ENCODE assay signal across 13 cellular contexts in the genomic region with DNA sequence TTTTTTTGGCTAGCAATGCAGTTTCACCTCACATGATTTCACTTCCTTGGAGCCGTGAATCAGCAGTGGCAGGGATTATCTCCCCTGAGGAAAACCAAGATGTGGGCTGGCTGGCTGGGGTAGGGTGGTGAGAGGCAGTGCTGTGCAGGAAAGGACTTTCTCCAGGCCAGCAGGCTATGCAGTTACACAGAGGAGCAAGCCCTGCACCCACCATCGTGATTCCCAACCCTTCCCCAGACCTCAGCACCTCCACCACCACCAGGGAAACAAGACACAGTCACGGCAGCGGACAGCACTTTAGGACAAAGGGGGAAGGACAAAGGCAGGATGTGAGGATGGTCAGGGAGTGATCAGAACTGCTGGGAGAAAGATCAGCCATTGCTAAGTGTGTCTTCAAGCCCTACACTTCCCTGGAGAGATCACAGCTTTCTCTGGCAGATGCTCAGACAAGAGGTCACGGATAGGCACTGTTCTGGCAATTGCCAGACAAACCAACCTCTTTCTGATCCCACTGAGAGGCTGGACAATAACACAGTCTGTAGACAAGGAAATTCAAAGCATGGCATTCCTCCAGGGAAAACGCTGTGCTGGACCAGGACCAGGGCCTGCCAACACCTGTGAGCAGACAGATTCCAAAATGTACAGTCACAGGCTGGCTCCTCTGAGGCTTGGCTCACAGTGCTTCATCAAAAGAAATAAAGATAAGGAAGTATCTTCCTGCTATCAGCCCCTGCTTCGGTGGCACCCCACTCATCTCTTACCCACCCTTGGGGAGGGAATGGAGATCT.
DNase-seq lines count a peak whose midpoint lies in the region; ATAC-seq and TF ChIP-seq lines count a peak whose summit lies in the region.
"Had no signal": no experiment of that assay in that cellular context is flagged by ENCODE, and none has a peak within 500 bp of the region (broad histone marks: within the 10 kb centered on the region; RNA-seq: fewer than 3 reads in every experiment).

No MANE protein-coding gene starts in this region.

- DNase-seq in Calu3 (peak; percentile 32), NCI-H226 (peak; percentile 91), dermis microvascular lymphatic vessel endothelial cell (ENCODE audit: low read depth in 2 of 2) (peak; percentile 22 to 76), mucosa of descending colon (no peak), hepatic stellate cell (ENCODE audit: low spot score) (no peak), left colon (no peak)
- DNase-seq: activated CD4-positive, alpha-beta T cell treated with anti-CD3 and anti-CD28 coated beads, Interleukin-2, amount 10 ng/mL, durations not matched to agents 24 days and 14 days; activated naive CD8-positive, alpha-beta T cell treated with anti-CD3 and anti-CD28 coated beads for 36 hours; CD4-positive, CD25-positive, alpha-beta regulatory T cell; psoas muscle had no signal

- no peak overlapping the region for H3K4me3 Mint-ChIP-seq in Calu3 (ENCODE audit: low read depth, unreplicated experiment)
- H3K4me3 Mint-ChIP-seq: activated CD4-positive, alpha-beta T cell treated with anti-CD3 and anti-CD28 coated beads, Interleukin-2, amount 10 ng/mL, durations not matched to agents 24 days and 14 days; activated naive CD8-positive, alpha-beta T cell treated with anti-CD3 and anti-CD28 coated beads for 36 hours; CD4-positive, CD25-positive, alpha-beta regulatory T cell had no signal

- TF ChIP-seq CTCF in Calu3 (IDR thresholded peaks at IDR 0.05; ENCODE audit: unreplicated experiment) (no peak), mucosa of descending colon (IDR thresholded peaks at IDR 0.05) (no peak)

- no peaks in the 10 kb centered on the region for H3K27me3 Mint-ChIP-seq in Calu3 (ENCODE audit: unreplicated experiment)
- H3K27me3 Mint-ChIP-seq: activated CD4-positive, alpha-beta T cell treated with anti-CD3 and anti-CD28 coated beads, Interleukin-2, amount 10 ng/mL, durations not matched to agents 24 days and 14 days; activated naive CD8-positive, alpha-beta T cell treated with anti-CD3 and anti-CD28 coated beads for 36 hours; CD4-positive, CD25-positive, alpha-beta regulatory T cell had no signal

- peaks cover 26% of the 10 kb centered on the region for H3K4me1 Mint-ChIP-seq in Calu3 (ENCODE audit: low read depth, unreplicated experiment)
- H3K4me1 Mint-ChIP-seq: activated CD4-positive, alpha-beta T cell treated with anti-CD3 and anti-CD28 coated beads, Interleukin-2, amount 10 ng/mL, durations not matched to agents 24 days and 14 days; activated naive CD8-positive, alpha-beta T cell treated with anti-CD3 and anti-CD28 coated beads for 36 hours; CD4-positive, CD25-positive, alpha-beta regulatory T cell had no signal

- no peak overlapping the region for H3K27ac Mint-ChIP-seq in Calu3 (ENCODE audit: unreplicated experiment)
- H3K27ac Mint-ChIP-seq: activated CD4-positive, alpha-beta T cell treated with anti-CD3 and anti-CD28 coated beads, Interleukin-2, amount 10 ng/mL, durations not matched to agents 24 days and 14 days; activated naive CD8-positive, alpha-beta T cell treated with anti-CD3 and anti-CD28 coated beads for 36 hours had no signal

- no peaks in the 10 kb centered on the region for H3K9me3 ChIP-seq in mucosa of descending colon
- H3K9me3 ChIP-seq: psoas muscle, vagina had no signal

- no peaks in the 10 kb centered on the region for H3K36me3 ChIP-seq in mucosa of descending colon (ENCODE audit: low read depth)
- H3K36me3 ChIP-seq: vagina had no signal

- intact Hi-C loops in Calu3 (cut with micrococcal nuclease; ENCODE audit: unreplicated experiment), result loop anchor here (5.0 kb wide), 1 partner anchor 140 kb away; no protein-coding TSS in a partner anchor
- intact Hi-C loops in mucosa of descending colon (cut with DNase I, micrococcal nuclease), result no loop called here
- intact Hi-C loops in left colon (cut with DNase I, micrococcal nuclease), result loop anchor here in 1 of 2 donors (10.0 kb wide), 1 partner anchor 843 kb away; a partner anchor contains a TSS

- no peak overlapping the region for H3K4me3 ChIP-seq in mucosa of descending colon
- H3K4me3 ChIP-seq: psoas muscle, vagina had no signal

- no peaks in the 10 kb centered on the region for H3K9me3 Mint-ChIP-seq in Calu3 (ENCODE audit: low read depth, unreplicated experiment)
- H3K9me3 Mint-ChIP-seq: activated CD4-positive, alpha-beta T cell treated with anti-CD3 and anti-CD28 coated beads, Interleukin-2, amount 10 ng/mL, durations not matched to agents 24 days and 14 days; activated naive CD8-positive, alpha-beta T cell treated with anti-CD3 and anti-CD28 coated beads for 36 hours; CD4-positive, CD25-positive, alpha-beta regulatory T cell had no signal

- no peaks in the 10 kb centered on the region for H3K36me3 Mint-ChIP-seq in Calu3 (ENCODE audit: insufficient read depth, unreplicated experiment)

- no peaks in the 10 kb centered on the region for H3K4me1 ChIP-seq in mucosa of descending colon (ENCODE audit: low read depth)
- H3K4me1 ChIP-seq: psoas muscle, vagina had no signal

- BruUV-seq in Calu3 (replicated peaks; lab: Mats Ljungman, UMichigan), result no TSS peak

- ATAC-seq in mucosa of descending colon, result peak; percentile 33
- ATAC-seq in HG02938 (IDR thresholded peaks at IDR 0.05; ENCODE audit: unreplicated experiment), result no peak
- no peak for ATAC-seq in left colon
- ATAC-seq in HG02852 (IDR thresholded peaks at IDR 0.05; ENCODE audit: unreplicated experiment), result no peak

- CTCF ChIA-PET in Calu3 (lab: Charles Lee), result interaction anchor here (0.6 kb wide), 1 partner anchor 617 kb away, joined by 3 read pairs; no protein-coding TSS in a partner anchor

Comparison
In these comparisons a context has a peak if more than half of its experiments do, and no peak if none do; other contexts are left out.
1. DNase-seq: peak in Calu3 (single experiment), NCI-H226 (single experiment) and dermis microvascular lymphatic vessel endothelial cell (2 of 2); none in mucosa of descending colon (0 of 3), hepatic stellate cell (single experiment) and left colon (0 of 2).